Comparison of ENCODE assay signal across 8 cellular contexts in genomic region chrX:41923257-41923924, GRCh38. TPM values are rescaled to one million over a fixed set of nuclear protein-coding genes. Genes with fewer than 3 reads are reported as not detected.
DNase-seq lines count a peak whose midpoint lies in the region; ATAC-seq and TF ChIP-seq lines count a peak whose summit lies in the region.

Gene CASK, minus strand, starts transcription at chrX:41923554. Its CDS starts 566 bp downstream, at chrX:41922988.

- no peak for TF ChIP-seq CTCF in colonic mucosa (IDR thresholded peaks at IDR 0.05)

- peaks cover 25% of the 10 kb centered on the region for H3K4me1 Mint-ChIP-seq in activated CD4-positive, alpha-beta T cell treated with anti-CD3 and anti-CD28 coated beads, Interleukin-2, amount 10 ng/mL, durations not matched to agents 24 days and 14 days

- H4K20me1 ChIP-seq in BLaER1: peaks cover 25% of the 10 kb centered on the region

- H3K4me1 ChIP-seq in BLaER1 (no peaks in the 10 kb centered on the region), colonic mucosa (no peaks in the 10 kb centered on the region)

- no peaks in the 10 kb centered on the region for H3K36me3 Mint-ChIP-seq in activated CD4-positive, alpha-beta T cell treated with anti-CD3 and anti-CD28 coated beads, Interleukin-2, amount 10 ng/mL, durations not matched to agents 24 days and 14 days (ENCODE audit: low read depth)

- H3K27me3 ChIP-seq in BLaER1: peaks cover 81% of the 10 kb centered on the region
- no peaks in the 10 kb centered on the region for H3K27me3 ChIP-seq in colonic mucosa

- peak within 1 kb of the TSS; percentile 84 for H3K27ac ChIP-seq in BLaER1
- H3K27ac ChIP-seq in colonic mucosa: peak within 1 kb of the TSS; percentile 78

- H3K27me3 Mint-ChIP-seq in activated CD4-positive, alpha-beta T cell treated with anti-CD3 and anti-CD28 coated beads, Interleukin-2, amount 10 ng/mL, durations not matched to agents 24 days and 14 days: peaks cover 2% of the 10 kb centered on the region

- intact Hi-C loops in activated CD4-positive, alpha-beta T cell treated with anti-CD3 and anti-CD28 coated beads, Interleukin-2, amount 10 ng/mL, durations not matched to agents 24 days and 14 days (cut with micrococcal nuclease): loop anchor here (2.0 to 5.0 kb wide), 7 partner anchors 126 to 1024 kb away; partner anchors contain the start of gene DDX3X
- intact Hi-C loops in colonic mucosa (cut with DNase I): no loop called here

- peak within 1 kb of the TSS; percentile 88 for H3K4me3 Mint-ChIP-seq in activated CD4-positive, alpha-beta T cell treated with anti-CD3 and anti-CD28 coated beads, Interleukin-2, amount 10 ng/mL, durations not matched to agents 24 days and 14 days

- no peaks in the 10 kb centered on the region for H3K9me3 ChIP-seq in BLaER1
- no peaks in the 10 kb centered on the region for H3K9me3 ChIP-seq in colonic mucosa

- DNase-seq in NCI-H526 treated with DMSO at 0.1 percent for 48 hours (lab: John Stamatoyannopoulos, UW) (peak; percentile 91), colonic mucosa (peak; percentile 92), left kidney (ENCODE audit: low read depth, low spot score) (peak; percentile 97)
- DNase-seq in activated CD4-positive, alpha-beta T cell treated with anti-CD3 and anti-CD28 coated beads, Interleukin-2, amount 10 ng/mL, durations not matched to agents 24 days and 14 days: peak; percentile 97
- peak; percentile 82 to 83 for DNase-seq in stimulated activated CD4-positive, alpha-beta T cell treated with anti-CD3 and anti-CD28 coated beads, Interleukin-1b, Interleukin-23, amount 100 ng/mL, for 4 hours (ENCODE audit: low read depth in 2 of 2)

- no peaks in the 10 kb centered on the region for H3K36me3 ChIP-seq in BLaER1
- no peaks in the 10 kb centered on the region for H3K36me3 ChIP-seq in colonic mucosa

- ATAC-seq in GM19372 (IDR thresholded peaks at IDR 0.05; ENCODE audit: low read depth, unreplicated experiment) (peak; percentile 83), HG03520 (IDR thresholded peaks at IDR 0.05; ENCODE audit: unreplicated experiment) (peak; percentile 78)

- peak within 1 kb of the TSS; percentile 84 for H3K27ac Mint-ChIP-seq in activated CD4-positive, alpha-beta T cell treated with anti-CD3 and anti-CD28 coated beads, Interleukin-2, amount 10 ng/mL, durations not matched to agents 24 days and 14 days

- H3K4me3 ChIP-seq in BLaER1: peak within 1 kb of the TSS; percentile 75
- peak within 1 kb of the TSS; percentile 55 for H3K4me3 ChIP-seq in colonic mucosa

- H3K9ac ChIP-seq in BLaER1 (peak within 1 kb of the TSS; percentile 82), colonic mucosa (ENCODE audit: low read depth in 2 of 2, low read length in 2 of 2) (peak within 1 kb of the TSS; percentile 84 to 86)

- H3K9me3 Mint-ChIP-seq in activated CD4-positive, alpha-beta T cell treated with anti-CD3 and anti-CD28 coated beads, Interleukin-2, amount 10 ng/mL, durations not matched to agents 24 days and 14 days: no peaks in the 10 kb centered on the region

- peak within 1 kb of the TSS; percentile 74 for H3K4me2 ChIP-seq in BLaER1

RNA-seq across cellular contexts. Expression of gene CASK, which starts in this region (rescaled TPM):
- total RNA-seq in activated CD4-positive, alpha-beta T cell treated with anti-CD3 and anti-CD28 coated beads, Interleukin-2, amount 10 ng/mL, durations not matched to agents 24 days and 14 days: 16.4 and 19.3 TPM in 2 replicates
- 100 to 1,000 TPM in 1 of 2 donors, 10 to 100 TPM in 1; 90.8 to 107 TPM for total RNA-seq in colonic mucosa

Comparison
In these comparisons a context has a peak if more than half of its experiments do, and no peak if none do; other contexts are left out.
1. Peak in every context shown above with its lines: DNase-seq, ATAC-seq, H3K4me3 ChIP-seq and H3K27ac ChIP-seq.